Comparison of ENCODE assay signal across 28 cellular contexts in the genomic region with DNA sequence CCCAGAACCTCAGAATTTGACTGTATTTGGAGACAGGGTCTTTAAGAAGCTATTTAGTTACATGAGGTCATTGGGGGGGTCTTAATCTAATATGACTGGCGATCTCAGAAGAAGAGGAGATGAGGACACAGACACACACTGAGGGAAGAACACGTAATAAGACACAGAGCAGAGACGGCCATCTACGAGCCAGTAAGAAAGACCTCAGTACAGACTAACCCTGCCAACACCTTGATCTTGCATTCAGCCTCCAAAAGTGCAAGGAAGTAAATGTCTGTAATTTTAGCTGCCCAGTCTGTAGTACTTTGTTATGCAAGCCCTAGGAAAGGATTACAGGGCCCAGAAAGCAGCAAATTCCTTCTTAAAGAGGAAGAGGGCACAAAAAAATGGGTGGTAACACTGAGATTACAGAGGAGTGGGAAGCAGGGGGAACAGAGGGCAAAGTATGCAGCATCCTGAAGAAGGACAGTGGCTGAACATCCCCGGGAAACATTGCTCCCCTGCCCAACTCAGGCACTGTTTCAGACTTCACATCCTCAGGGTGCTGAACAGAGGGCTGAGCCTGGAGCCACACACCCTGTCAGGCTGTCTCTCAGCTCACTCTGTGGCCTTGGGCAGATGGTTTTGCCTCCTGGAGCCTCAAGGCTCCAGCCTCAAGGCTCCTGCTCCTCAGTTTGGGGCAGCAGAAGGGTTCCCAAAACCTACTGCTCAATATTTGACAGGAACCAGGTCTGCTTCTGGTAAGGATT. TPM values are rescaled to one million over a fixed set of nuclear protein-coding genes. Genes with fewer than 3 reads are reported as not detected.
A peak's percentile ranks its signal among the peaks of the same experiment; 100 is the strongest.
DNase-seq lines count a peak whose midpoint lies in the region; ATAC-seq and TF ChIP-seq lines count a peak whose summit lies in the region.
"Had no signal": no experiment of that assay in that cellular context is flagged by ENCODE, and none has a peak within 500 bp of the region (broad histone marks: within the 10 kb centered on the region; RNA-seq: fewer than 3 reads in every experiment).

No MANE protein-coding gene starts in this region.

- TF ChIP-seq CTCF in right atrium auricular region (IDR thresholded peaks at IDR 0.05): no peak

- no peak overlapping the region for H2BK15ac ChIP-seq in mesendoderm (replicated peaks; ENCODE audit: low read depth)

- H3K36me3 Mint-ChIP-seq in activated naive CD8-positive, alpha-beta T cell treated with anti-CD3 and anti-CD28 coated beads, Interleukin-2, amount 10 ng/mL, durations not matched to agents 7 days and 5 days: peaks cover 32% of the 10 kb centered on the region

- H3K9me3 ChIP-seq in right atrium auricular region: peaks cover 0 to 4% of the 10 kb centered on the region in 2 donors

- H3K27ac ChIP-seq in right atrium auricular region (no peak overlapping the region), mesendoderm (ENCODE audit: low read depth, low read length) (no peak overlapping the region)
- H3K27ac ChIP-seq: cardiac muscle cell, dorsolateral prefrontal cortex had no signal

- ATAC-seq in activated naive CD8-positive, alpha-beta T cell treated with anti-CD3 and anti-CD28 coated beads, Interleukin-2, amount 10 ng/mL, durations not matched to agents 7 days and 5 days (ENCODE audit: low read depth): peak; percentile 75
- ATAC-seq in stimulated activated naive CD8-positive, alpha-beta T cell treated with anti-CD3 and anti-CD28 coated beads, Interleukin-15, amount 100 ng/mL, for 72 hours: peak; percentile 61
- ATAC-seq in GM18498 (IDR thresholded peaks at IDR 0.05; ENCODE audit: unreplicated experiment): no peak
- ATAC-seq: left ventricle myocardium superior, PC-3 had no signal

- H3K4me2 ChIP-seq in mesendoderm (ENCODE audit: low read length): no peak overlapping the region

- no peak overlapping the region for H4K8ac ChIP-seq in mesendoderm (ENCODE audit: low read depth, low read length)

- no peak overlapping the region for H3K4ac ChIP-seq in mesendoderm (ENCODE audit: low read depth, low read length)

- no peak overlapping the region for H3K23ac ChIP-seq in mesendoderm (ENCODE audit: low read length)

- H3K27me3 Mint-ChIP-seq in activated naive CD8-positive, alpha-beta T cell treated with anti-CD3 and anti-CD28 coated beads, Interleukin-2, amount 10 ng/mL, durations not matched to agents 7 days and 5 days: no peaks in the 10 kb centered on the region
- H3K27me3 Mint-ChIP-seq in stimulated activated naive CD8-positive, alpha-beta T cell treated with anti-CD3 and anti-CD28 coated beads, Interleukin-15, amount 100 ng/mL, for 72 hours: no peaks in the 10 kb centered on the region

- WGBS in mesendoderm (ENCODE audit: extremely low coverage, insufficient coverage, low lambda C conversion rate): no CpG with 5 or more reads among the region's 5 CpGs

- POLR2A ChIA-PET in activated naive CD8-positive, alpha-beta T cell treated with anti-CD3 and anti-CD28 coated beads, Interleukin-2, amount 10 ng/mL, durations not matched to agents 7 days and 5 days (lab: Charles Lee): interaction anchor here (0.9 to 2.7 kb wide), 13 partner anchors 9 to 48 kb away, joined by 3 to 16 read pairs (median 7); partner anchors contain the start of gene SIRPG

- peak overlapping the region; percentile 89 for H3K4me3 Mint-ChIP-seq in activated naive CD8-positive, alpha-beta T cell treated with anti-CD3 and anti-CD28 coated beads, Interleukin-2, amount 10 ng/mL, durations not matched to agents 7 days and 5 days
- H3K4me3 Mint-ChIP-seq in stimulated activated naive CD8-positive, alpha-beta T cell treated with anti-CD3 and anti-CD28 coated beads, Interleukin-15, amount 100 ng/mL, for 72 hours: peak overlapping the region; percentile 92 to 97

- intact Hi-C loops in cardiac septum (cut with DNase I): no loop called here

- DNase-seq in right atrium auricular region (ENCODE audit: low spot score) (peak; percentile 26), cardiac septum (ENCODE audit: low spot score) (no peak), SKM-1 treated with dmso at 0.1 percent for 144 hours (lab: John Stamatoyannopoulos, UW; ENCODE audit: unreplicated experiment) (peak; percentile 20), RKO (ENCODE audit: low spot score) (no peak), mesendoderm (no peak)
- no peak for DNase-seq in activated naive CD8-positive, alpha-beta T cell treated with anti-CD3 and anti-CD28 coated beads, Interleukin-2, amount 10 ng/mL, durations not matched to agents 7 days and 5 days
- DNase-seq in stimulated activated naive CD8-positive, alpha-beta T cell treated with anti-CD3 and anti-CD28 coated beads, Interleukin-15, amount 100 ng/mL, for 72 hours: peak in 1 of 2 donors; percentile 21
- DNase-seq: amygdala; COR-L47; DND-41; dorsolateral prefrontal cortex; erythroblast; foreskin melanocyte; hippocampal formation; KBM-7; left ventricle myocardium superior; NCI-H1694 treated with DMSO at 0.1 percent for 48 hours; NCI-H774; nucleus accumbens; PC-3; SIG-M5; spleen; stimulated activated CD4-positive, alpha-beta T cell treated with anti-CD3 and anti-CD28 coated beads, Interleukin-4, amount 100 ng/mL, for 4 hours; T-helper 9 cell had no signal

- no peak overlapping the region for H2AK5ac ChIP-seq in mesendoderm (ENCODE audit: low read length)

- H3K9ac ChIP-seq in mesendoderm (ENCODE audit: low read length): no peak overlapping the region

- H3K56ac ChIP-seq in mesendoderm (ENCODE audit: low read length): no peak overlapping the region

- H3K4me1 ChIP-seq in right atrium auricular region: no peaks in the 10 kb centered on the region
- no peaks in the 10 kb centered on the region for H3K4me1 ChIP-seq in mesendoderm (ENCODE audit: control insufficient read depth, low read depth, low read length)

- no peak overlapping the region for H2BK5ac ChIP-seq in mesendoderm (ENCODE audit: low read length)

- no peak overlapping the region for H3K18ac ChIP-seq in mesendoderm (ENCODE audit: low read length)

- H3K36me3 ChIP-seq in right atrium auricular region (no peaks in the 10 kb centered on the region), mesendoderm (ENCODE audit: control insufficient read depth, insufficient read depth, low read length) (no peaks in the 10 kb centered on the region)
- H3K36me3 ChIP-seq: cardiac muscle cell, spleen had no signal

- no peaks in the 10 kb centered on the region for H3K79me1 ChIP-seq in mesendoderm (ENCODE audit: low read length)

- peaks cover 57% of the 10 kb centered on the region for H3K4me1 Mint-ChIP-seq in activated naive CD8-positive, alpha-beta T cell treated with anti-CD3 and anti-CD28 coated beads, Interleukin-2, amount 10 ng/mL, durations not matched to agents 7 days and 5 days
- peaks cover 83% of the 10 kb centered on the region for H3K4me1 Mint-ChIP-seq in stimulated activated naive CD8-positive, alpha-beta T cell treated with anti-CD3 and anti-CD28 coated beads, Interleukin-15, amount 100 ng/mL, for 72 hours

- no peak overlapping the region for H2BK120ac ChIP-seq in mesendoderm (ENCODE audit: low read depth, low read length)

- H3K79me2 ChIP-seq in mesendoderm (ENCODE audit: control insufficient read depth, insufficient read depth, low read length): no peaks in the 10 kb centered on the region

- peaks cover 16% of the 10 kb centered on the region for H3K9me3 Mint-ChIP-seq in activated naive CD8-positive, alpha-beta T cell treated with anti-CD3 and anti-CD28 coated beads, Interleukin-2, amount 10 ng/mL, durations not matched to agents 7 days and 5 days
- peaks cover 4 to 22% of the 10 kb centered on the region in 2 donors for H3K9me3 Mint-ChIP-seq in stimulated activated naive CD8-positive, alpha-beta T cell treated with anti-CD3 and anti-CD28 coated beads, Interleukin-15, amount 100 ng/mL, for 72 hours

- H3K4me3 ChIP-seq in right atrium auricular region: no peak overlapping the region
- no peak overlapping the region for H3K4me3 ChIP-seq in mesendoderm (ENCODE audit: low read length)
- H3K4me3 ChIP-seq: cardiac muscle cell, dorsolateral prefrontal cortex had no signal

- H4K5ac ChIP-seq in mesendoderm (ENCODE audit: low read length): no peak overlapping the region

- H3K27me3 ChIP-seq in right atrium auricular region (no peaks in the 10 kb centered on the region), mesendoderm (ENCODE audit: insufficient read depth, low read length, poor library complexity) (no peaks in the 10 kb centered on the region)
- H3K27me3 ChIP-seq: cardiac muscle cell, dorsolateral prefrontal cortex had no signal

- H3K27ac Mint-ChIP-seq in activated naive CD8-positive, alpha-beta T cell treated with anti-CD3 and anti-CD28 coated beads, Interleukin-2, amount 10 ng/mL, durations not matched to agents 7 days and 5 days: peak overlapping the region; percentile 92
- H3K27ac Mint-ChIP-seq in stimulated activated naive CD8-positive, alpha-beta T cell treated with anti-CD3 and anti-CD28 coated beads, Interleukin-15, amount 100 ng/mL, for 72 hours: peak overlapping the region; percentile 97 to 99

RNA-seq across cellular contexts. Expression of gene SIRPG, which starts 27.9 kb away (rescaled TPM):
- total RNA-seq in right atrium auricular region: not detected
- not detected for total RNA-seq in cardiac septum
- 100 to 1,000 TPM in 1 of 2 experiments, 10 to 100 TPM in 1; 98.7 to 100 TPM for total RNA-seq in activated naive CD8-positive, alpha-beta T cell treated with anti-CD3 and anti-CD28 coated beads, Interleukin-2, amount 10 ng/mL, durations not matched to agents 7 days and 5 days
- polyA plus RNA-seq in mesendoderm (2013, experiment 1 of 2): not detected
- 0.03 TPM for polyA plus RNA-seq in mesendoderm (2013, experiment 2 of 2)
- total RNA-seq: cardiac muscle cell, H4, PC-3, renal cortical epithelial cell had no signal
- polyA plus RNA-seq: cardiac muscle cell had no signal

Comparison
In these comparisons a context has a peak if more than half of its experiments do, and no peak if none do; other contexts are left out.
1. DNase-seq: peak in right atrium auricular region (single experiment) and SKM-1 treated with dmso at 0.1 percent for 144 hours (single experiment); none in cardiac septum (single experiment), activated naive CD8-positive, alpha-beta T cell treated with anti-CD3 and anti-CD28 coated beads, Interleukin-2, amount 10 ng/mL, durations not matched to agents 7 days and 5 days (single experiment), RKO (single experiment) and mesendoderm (single experiment).
2. RNA of gene SIRPG, which starts 27.9 kb away (total RNA-seq): 98.7 to 100 TPM in activated naive CD8-positive, alpha-beta T cell treated with anti-CD3 and anti-CD28 coated beads, Interleukin-2, amount 10 ng/mL, durations not matched to agents 7 days and 5 days; not detected in right atrium auricular region and not detected in cardiac septum (single experiment); every median in the first group is over 10 times any median in the second.